8 cellular contexts compared by ENCODE assay signal in the genomic region with DNA sequence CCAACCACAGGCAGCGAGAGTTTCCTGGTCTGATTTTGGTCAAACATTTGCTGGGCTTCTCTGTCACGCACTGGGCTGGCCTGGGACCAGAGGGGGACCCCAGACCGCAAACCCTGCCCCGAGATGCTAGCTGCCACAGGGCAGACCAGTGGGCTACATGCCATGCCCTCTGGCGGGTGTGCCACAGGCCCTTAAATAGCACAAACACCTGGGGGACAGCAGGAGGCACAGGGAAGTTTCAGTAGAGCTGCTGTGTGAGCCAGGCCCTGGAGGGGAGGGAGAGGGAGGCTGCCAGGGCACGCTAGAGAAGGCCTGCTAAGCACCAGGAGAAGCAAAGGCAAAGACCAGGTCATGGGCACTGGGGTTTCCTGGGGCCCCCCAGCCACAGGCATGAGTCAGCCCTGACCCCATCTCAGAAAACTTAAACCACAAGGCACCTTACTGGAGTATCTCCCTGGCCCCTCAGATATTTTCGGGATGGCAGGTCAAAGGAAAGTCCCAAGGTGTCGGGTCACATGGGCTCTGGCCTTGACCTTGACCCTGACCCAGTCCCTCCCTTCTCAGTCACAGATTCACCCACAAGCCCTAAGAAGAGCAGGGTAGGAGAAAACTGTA. TPM values are rescaled to one million over a fixed set of nuclear protein-coding genes. Genes with fewer than 3 reads are reported as not detected.
DNase-seq lines count a peak whose midpoint lies in the region; ATAC-seq and TF ChIP-seq lines count a peak whose summit lies in the region.

No MANE protein-coding gene starts in this region.

- peaks cover 6% of the 10 kb centered on the region; the same call in 1 of the 2 replicates for H4K20me1 ChIP-seq in SK-N-SH (ENCODE audit: insufficient read depth)

- no peaks in the 10 kb centered on the region for H3K79me2 ChIP-seq in SK-N-SH (ENCODE audit: insufficient read depth)

- peaks cover 0 to 3% (median 0%) of the 10 kb centered on the region in 3 donors for H3K27me3 Mint-ChIP-seq in CD14-positive monocyte (ENCODE audit: low read depth in 3 of 3)

- H3K4me3 Mint-ChIP-seq in CD14-positive monocyte = no peak overlapping the region

- WGBS in SK-N-SH (ENCODE audit: low lambda C conversion rate) = 86% methylated on average over 6 of the region's 8 CpGs

- POLR2A ChIA-PET in SK-N-SH (lab: Yijun Ruan, JAX) = no interaction called here

- no peaks in the 10 kb centered on the region for H3K27me3 ChIP-seq in cardiac muscle cell
- no peaks in the 10 kb centered on the region for H3K27me3 ChIP-seq in SK-N-SH (ENCODE audit: insufficient read depth)

- peak; percentile 43 for ATAC-seq in GM21367 (IDR thresholded peaks at IDR 0.05; ENCODE audit: unreplicated experiment)

- no peak for TF ChIP-seq CTCF in CD14-positive monocyte (IDR thresholded peaks at IDR 0.05)
- TF ChIP-seq CTCF in cardiac muscle cell (IDR thresholded peaks at IDR 0.05; ENCODE audit: low read depth, low read length) = no peak
- no peak for TF ChIP-seq CTCF in SK-N-SH (IDR thresholded peaks at IDR 0.05)

- H3K4me3 ChIP-seq in cardiac muscle cell = no peak overlapping the region
- no peak overlapping the region for H3K4me3 ChIP-seq in SK-N-SH (ENCODE audit: low read depth in 2 of 2, low read length in 1 of 2)

- CTCF ChIA-PET in SK-N-SH (lab: Yijun Ruan, JAX) = interaction anchor here (1.0 to 3.5 kb wide), 3 partner anchors 27 to 134 kb away, joined by 6 to 23 read pairs (median 9); no protein-coding TSS in a partner anchor

- no peak overlapping the region for H3K9ac ChIP-seq in SK-N-SH

- H3K4me1 ChIP-seq in cardiac muscle cell (ENCODE audit: low read depth) (peaks cover 15% of the 10 kb centered on the region), SK-N-SH (ENCODE audit: control insufficient read depth in 1 of 2, insufficient read depth in 2 of 2, low read depth in 1 of 2, low read length in 1 of 2) (peaks cover 4 to 58% of the 10 kb centered on the region in 2 experiments; a peak in 3 of 4 replicates)

- H3K9me3 ChIP-seq in KOPT-K1 (ENCODE audit: insufficient read depth, low read length, poor library complexity, severe bottlenecking) (no peaks in the 10 kb centered on the region), cardiac muscle cell (ENCODE audit: low read depth) (no peaks in the 10 kb centered on the region), SK-N-SH (no peaks in the 10 kb centered on the region)

- H3K36me3 ChIP-seq in KOPT-K1 (ENCODE audit: insufficient read depth, low read length) = no peaks in the 10 kb centered on the region
- no peaks in the 10 kb centered on the region for H3K36me3 ChIP-seq in cardiac muscle cell
- H3K36me3 ChIP-seq in SK-N-SH (replicated peaks in 1 of 2; ENCODE audit: control insufficient read depth in 1 of 2, insufficient read depth in 2 of 2, low read length in 1 of 2) = no peaks in the 10 kb centered on the region

- no peak overlapping the region for H3K4me2 ChIP-seq in SK-N-SH

- TF ChIP-seq EP300 in SK-N-SH (IDR thresholded peaks at IDR 0.05; ENCODE audit: borderline replicate concordance in 1 of 2, low read depth in 1 of 2, low read length in 1 of 2) = no peak

- no peak for TF ChIP-seq RAD21 in SK-N-SH (IDR thresholded peaks at IDR 0.05; ENCODE audit: low read length)

- H3F3A ChIP-seq in SK-N-SH (replicated peaks; ENCODE audit: insufficient read depth) = no peaks in the 10 kb centered on the region

- intact Hi-C loops in CD14-positive monocyte (cut with micrococcal nuclease) = no loop called here

- H3K27ac ChIP-seq in KOPT-K1 (ENCODE audit: low read depth, low read length, poor library complexity, severe bottlenecking) (peak overlapping the region; percentile 42), cardiac muscle cell (peak overlapping the region; percentile 64), SK-N-SH (ENCODE audit: low read depth in 2 of 2, low read length in 1 of 2) (peak overlapping the region in 1 of 2 experiments; percentile 34; a peak in 1 of 4 replicates)

- H2AFZ ChIP-seq in SK-N-SH (ENCODE audit: low read depth) = no peak overlapping the region

- peaks cover 83% of the 10 kb centered on the region for H3K4me1 Mint-ChIP-seq in CD14-positive monocyte

- H3K27ac Mint-ChIP-seq in CD14-positive monocyte = peak overlapping the region; percentile 49 to 84 (median 79)

- peaks cover 0 to 5% (median 3%) of the 10 kb centered on the region in 7 donors for H3K9me3 Mint-ChIP-seq in CD14-positive monocyte

- no peaks in the 10 kb centered on the region for H3K9me2 ChIP-seq in SK-N-SH

- H3K36me3 Mint-ChIP-seq in CD14-positive monocyte = peaks cover 23 to 44% of the 10 kb centered on the region in 2 donors

- DNase-seq in CD14-positive monocyte (ENCODE audit: low spot score) (peak; percentile 42), cardiac muscle cell (ENCODE audit: low read depth in 1 of 2, low spot score in 1 of 2) (no peak), SK-N-SH (no peak), HCEC 1CT (no peak)
- DNase-seq in stimulated activated naive CD4-positive, alpha-beta T cell treated with Interleukin-2 at 50 U/mL for 16 hours (lab: John Stamatoyannopoulos, UW) = no peak
- no peak for DNase-seq in effector CD8-positive, alpha-beta T cell (lab: John Stamatoyannopoulos, UW)

TF ChIP-seq in SK-N-SH, 30 proteins besides CTCF, POLR2A, EP300 and RAD21:
- TF ChIP-seq, protein P1, sequence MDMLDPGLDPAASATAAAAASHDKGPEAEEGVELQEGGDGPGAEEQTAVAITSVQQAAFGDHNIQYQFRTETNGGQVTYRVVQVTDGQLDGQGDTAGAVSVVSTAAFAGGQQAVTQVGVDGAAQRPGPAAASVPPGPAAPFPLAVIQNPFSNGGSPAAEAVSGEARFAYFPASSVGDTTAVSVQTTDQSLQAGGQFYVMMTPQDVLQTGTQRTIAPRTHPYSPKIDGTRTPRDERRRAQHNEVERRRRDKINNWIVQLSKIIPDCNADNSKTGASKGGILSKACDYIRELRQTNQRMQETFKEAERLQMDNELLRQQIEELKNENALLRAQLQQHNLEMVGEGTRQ (IDR thresholded peaks at IDR 0.05; ENCODE audit: borderline replicate concordance, low read depth, low read length) = no peak

RNA-seq across cellular contexts. Expression of a gene that starts 29.2 kb away (rescaled TPM):
- 10 to 100 TPM; 57.1 to 63.0 TPM for polyA plus RNA-seq in CD14-positive monocyte
- 38.7 and 42.9 TPM in 2 replicates for total RNA-seq in cardiac muscle cell
- polyA plus RNA-seq in cardiac muscle cell = 33.0 and 39.4 TPM in 2 replicates
- polyA plus RNA-seq in SK-N-SH (2012; rRNA removed) = 23.2 and 30.2 TPM in 2 replicates
- 11.4 and 18.7 TPM in 2 replicates for polyA plus RNA-seq in SK-N-SH (2012; cell fraction: cytosol; rRNA removed)
- 25.3 and 32.6 TPM in 2 replicates for polyA plus RNA-seq in SK-N-SH (2012; cell fraction: nucleus; rRNA removed)
